Comparison of ENCODE assay signal across 14 cellular contexts in the genomic region with DNA sequence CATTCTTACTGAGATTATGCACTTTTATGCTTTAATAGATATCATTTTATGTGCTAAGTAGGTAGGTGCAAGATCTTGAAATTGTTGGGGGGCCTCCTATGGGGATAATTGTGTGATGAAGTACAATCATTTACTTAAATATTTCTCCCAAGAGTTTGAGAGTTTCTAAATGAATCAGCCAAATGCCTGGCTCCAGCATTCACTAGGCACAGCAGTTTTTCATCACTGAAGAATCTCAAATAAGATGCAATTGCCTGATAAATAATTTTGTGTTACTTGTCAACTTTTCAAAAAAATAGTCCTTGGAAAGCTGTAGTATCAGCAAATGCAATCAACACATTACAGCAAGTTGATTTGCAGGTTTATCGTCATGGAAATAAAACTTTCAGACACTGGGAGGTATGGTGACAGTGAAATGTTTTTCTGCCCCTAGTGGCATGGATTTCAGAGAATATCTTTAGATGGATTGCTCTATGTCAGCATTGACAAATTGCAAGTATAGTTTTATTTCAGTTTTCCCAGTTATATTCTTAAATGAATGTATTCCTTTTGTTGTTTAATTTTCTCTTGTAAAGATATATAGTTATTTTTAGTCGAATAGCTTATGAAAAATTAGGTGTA.
DNase-seq lines count a peak whose midpoint lies in the region; FAIRE-seq and TF ChIP-seq lines count a peak whose summit lies in the region.
"Had no signal": no experiment of that assay in that cellular context is flagged by ENCODE, and none has a peak within 500 bp of the region (broad histone marks: within the 10 kb centered on the region; RNA-seq: fewer than 3 reads in every experiment).

No MANE protein-coding gene starts in this region.

- DNase-seq in amniotic epithelial cell (ENCODE audit: low read depth) (peak; percentile 5), osteocyte (ENCODE audit: extremely low spot score, unreplicated experiment) (no peak), NCI-H2196 (lab: John Stamatoyannopoulos, UW; ENCODE audit: unreplicated experiment) (no peak), ureter (ENCODE audit: low spot score) (no peak)
- no peak for DNase-seq in effector memory CD4-positive, alpha-beta T cell
- DNase-seq: activated CD8-positive, alpha-beta memory T cell treated with anti-CD3 and anti-CD28 coated beads, Interleukin-2, amount 50 U/mL, for 4 hours; DMS79; NCI-H146; NCI-H748 treated with DMSO at 0.1 percent for 48 hours; SJCRH30 had no signal

- no peaks in the 10 kb centered on the region for H3F3A ChIP-seq in Loucy (ENCODE audit: low read depth)

- H3K27ac ChIP-seq in effector memory CD4-positive, alpha-beta T cell (ENCODE audit: insufficient read depth, low read length, poor library complexity, severe bottlenecking): no peak overlapping the region
- H3K27ac ChIP-seq: SJCRH30 had no signal

- no peaks in the 10 kb centered on the region for H3K4me1 Mint-ChIP-seq in osteocyte (ENCODE audit: unreplicated experiment)

- H3K36me3 Mint-ChIP-seq in osteocyte (ENCODE audit: unreplicated experiment): no peaks in the 10 kb centered on the region

- H3K9me3 Mint-ChIP-seq in osteocyte (ENCODE audit: unreplicated experiment): peaks cover 3% of the 10 kb centered on the region

- TF ChIP-seq CTCF in Loucy (conservative IDR thresholded peaks at IDR 0.05; ENCODE audit: low read length) (peak; percentile 62), osteocyte (IDR thresholded peaks at IDR 0.05) (peak; percentile 23)

- no peak overlapping the region for H3K4me3 Mint-ChIP-seq in osteocyte (ENCODE audit: unreplicated experiment)
- H3K4me3 Mint-ChIP-seq: activated naive CD8-positive, alpha-beta T cell had no signal

- FAIRE-seq in G401.6 (lab: Jason Lieb, UNC): peak; percentile 19
- FAIRE-seq: GM12891 had no signal

- no peaks in the 10 kb centered on the region for H3K79me2 ChIP-seq in Loucy (ENCODE audit: insufficient read depth, low read length)

- H3K27me3 Mint-ChIP-seq in osteocyte (ENCODE audit: unreplicated experiment): no peaks in the 10 kb centered on the region
- H3K27me3 Mint-ChIP-seq: activated naive CD8-positive, alpha-beta T cell had no signal

- no peaks in the 10 kb centered on the region for H3K9me2 ChIP-seq in Loucy (replicated peaks; ENCODE audit: low read depth, low read length)

- H3K9ac ChIP-seq in Loucy (ENCODE audit: low read depth, low read length, poor library complexity, severe bottlenecking): no peak overlapping the region

- H2AFZ ChIP-seq in Loucy (ENCODE audit: low read length): no peak overlapping the region

- no peak overlapping the region for H3K4me3 ChIP-seq in Loucy (ENCODE audit: low read length, poor library complexity, severe bottlenecking)
- no peak overlapping the region for H3K4me3 ChIP-seq in effector memory CD4-positive, alpha-beta T cell (ENCODE audit: insufficient read depth, low read depth, low read length, poor library complexity, severe bottlenecking)
- H3K4me3 ChIP-seq: SJCRH30 had no signal

- H4K20me1 ChIP-seq in Loucy (ENCODE audit: insufficient read depth, low read length, poor library complexity, severe bottlenecking): no peaks in the 10 kb centered on the region

- H3K27me3 ChIP-seq in Loucy (ENCODE audit: insufficient read depth, low read length, poor library complexity, severe bottlenecking): no peaks in the 10 kb centered on the region
- H3K27me3 ChIP-seq in effector memory CD4-positive, alpha-beta T cell (replicated peaks; ENCODE audit: control insufficient read depth, insufficient read depth, low read length, poor library complexity, severe bottlenecking): no peaks in the 10 kb centered on the region
- H3K27me3 ChIP-seq: SJCRH30 had no signal

- no peak overlapping the region for H3K27ac Mint-ChIP-seq in osteocyte (ENCODE audit: unreplicated experiment)
- H3K27ac Mint-ChIP-seq: activated naive CD8-positive, alpha-beta T cell had no signal

- H3K4me1 ChIP-seq in Loucy (ENCODE audit: insufficient read depth, low read length, poor library complexity, severe bottlenecking): peaks cover under 1% of the 10 kb centered on the region
- H3K4me1 ChIP-seq in effector memory CD4-positive, alpha-beta T cell (ENCODE audit: control insufficient read depth, insufficient read depth, low read length, poor library complexity, severe bottlenecking): no peaks in the 10 kb centered on the region
- H3K4me1 ChIP-seq: SJCRH30 had no signal

- H3K36me3 ChIP-seq in Loucy (ENCODE audit: insufficient read depth, low read length): no peaks in the 10 kb centered on the region
- no peaks in the 10 kb centered on the region for H3K36me3 ChIP-seq in effector memory CD4-positive, alpha-beta T cell (ENCODE audit: control insufficient read depth, insufficient read depth, low read length)
- H3K36me3 ChIP-seq: SJCRH30 had no signal

- H3K4me2 ChIP-seq in Loucy (ENCODE audit: low read depth, low read length, poor library complexity, severe bottlenecking): no peak overlapping the region

- no peaks in the 10 kb centered on the region for H3K9me3 ChIP-seq in Loucy (ENCODE audit: insufficient read depth, low read depth, low read length)
- no peaks in the 10 kb centered on the region for H3K9me3 ChIP-seq in effector memory CD4-positive, alpha-beta T cell (ENCODE audit: control insufficient read depth, low read length)
- H3K9me3 ChIP-seq: SJCRH30 had no signal
